ENCODE assay signal across 1 cellular context in genomic region chrX:153381684-153382532, GRCh38.
TF ChIP-seq lines count a peak whose summit lies in the region.

No MANE protein-coding gene starts in this region.

TF ChIP-seq in K562, 482 proteins besides CTCF, POLR2A, EP300 and RAD21 (continued from another document and continues in another):
- no peak for TF ChIP-seq NFIX (CRISPR knock-in tag; IDR thresholded peaks at IDR 0.05; ENCODE audit: low read depth)
- TF ChIP-seq HDAC1 (IDR thresholded peaks at IDR 0.05): peak in 1 of 2 experiments; percentile 62; a peak in 1 of 4 replicates
- TF ChIP-seq CSDE1 (IDR thresholded peaks at IDR 0.05): 0 out of 4 replicates have a peak, but pooled peaks of 1 of the 2 experiments have one; percentile 51
- peak; percentile 75 for TF ChIP-seq STAT5A (IDR thresholded peaks at IDR 0.05; ENCODE audit: borderline replicate concordance, low read length)
- no peak for TF ChIP-seq ZFX (CRISPR knock-in tag; IDR thresholded peaks at IDR 0.05)
- TF ChIP-seq VEZF1 (CRISPR knock-in tag; IDR thresholded peaks at IDR 0.05): peak; percentile 67
- TF ChIP-seq CTBP1 (IDR thresholded peaks at IDR 0.05; ENCODE audit: borderline replicate concordance): peak; percentile 48; the same call in 1 of the 2 replicates
- TF ChIP-seq MAFK (IDR thresholded peaks at IDR 0.05; ENCODE audit: low read length): no peak
- TF ChIP-seq MAFG (tag; conservative IDR thresholded peaks at IDR 0.05): peak; percentile 25; the same call in 1 of the 2 replicates
- 0 out of 2 replicates have a peak, but pooled peaks have one; percentile 27 for TF ChIP-seq RNF2 (IDR thresholded peaks at IDR 0.05)
- TF ChIP-seq BRD9 (IDR thresholded peaks at IDR 0.05; ENCODE audit: low read depth, partially characterized antibody): peak; percentile 38
- TF ChIP-seq ZFP91 (CRISPR knock-in tag; IDR thresholded peaks at IDR 0.05): no peak
- peak; percentile 13; the same call in 1 of the 2 replicates for TF ChIP-seq SMARCE1 (IDR thresholded peaks at IDR 0.05)
- TF ChIP-seq ILK (tag; IDR thresholded peaks at IDR 0.05; ENCODE audit: borderline replicate concordance, low read depth): no peak
- peak in 1 of 2 experiments; percentile 47; a peak in 1 of 4 replicates for TF ChIP-seq NRF1 (conservative IDR thresholded peaks at IDR 0.05 in 1 of 2, IDR thresholded peaks at IDR 0.05 in 1 of 2)
- TF ChIP-seq DACH1 (IDR thresholded peaks at IDR 0.05; ENCODE audit: partially characterized antibody): no peak
- TF ChIP-seq ZNF584 (CRISPR knock-in tag; IDR thresholded peaks at IDR 0.05; ENCODE audit: low read depth): 0 out of 2 replicates have a peak, but pooled peaks have one; percentile 46
- TF ChIP-seq CREM (IDR thresholded peaks at IDR 0.05; ENCODE audit: low read depth): 0 out of 2 replicates have a peak, but pooled peaks have one; percentile 15
- no peak for TF ChIP-seq ARID4B (CRISPR knock-in tag; IDR thresholded peaks at IDR 0.05)
- TF ChIP-seq FOSL1 (tag; conservative IDR thresholded peaks at IDR 0.05): peak; percentile 59; the same call in 1 of the 2 replicates
- peak in 1 of 2 experiments; percentile 22; a peak in 1 of 4 replicates for TF ChIP-seq ZNF639 (CRISPR knock-in tag; conservative IDR thresholded peaks at IDR 0.05 in 1 of 2, IDR thresholded peaks at IDR 0.05 in 1 of 2)
- peak; percentile 37; the same call in 1 of the 2 replicates for TF ChIP-seq RB1 (IDR thresholded peaks at IDR 0.05; ENCODE audit: low read depth)
- 0 out of 2 replicates have a peak, but pooled peaks have one; percentile 16 for TF ChIP-seq SMC3 (conservative IDR thresholded peaks at IDR 0.05; ENCODE audit: insufficient read depth, low read depth, low read length)
- TF ChIP-seq PKNOX1 (IDR thresholded peaks at IDR 0.05): peak; percentile 41
- TF ChIP-seq MAFF (IDR thresholded peaks at IDR 0.05; ENCODE audit: low read length): peak; percentile 4; the same call in 1 of the 2 replicates
- TF ChIP-seq KDM1A (IDR thresholded peaks at IDR 0.05): peak; percentile 71 to 73; a peak in 3 of 4 replicates
- TF ChIP-seq DEAF1 (CRISPR knock-in tag; IDR thresholded peaks at IDR 0.05): peak; percentile 29; the same call in 1 of the 2 replicates
- peak; percentile 30; the same call in 1 of the 2 replicates for TF ChIP-seq ETV5 (CRISPR knock-in tag; IDR thresholded peaks at IDR 0.05; ENCODE audit: low read depth)
- TF ChIP-seq MTA3 (IDR thresholded peaks at IDR 0.05; ENCODE audit: borderline replicate concordance): peak; percentile 79
- peak; percentile 51 to 69; a peak in 3 of 4 replicates for TF ChIP-seq MNT (conservative IDR thresholded peaks at IDR 0.05)
- TF ChIP-seq HDAC2 (IDR thresholded peaks at IDR 0.05): 0 out of 2 replicates have a peak, but pooled peaks have one; percentile 18
- no peak for TF ChIP-seq PURB (CRISPR knock-in tag; IDR thresholded peaks at IDR 0.05; ENCODE audit: low read depth)
- TF ChIP-seq EP400 (IDR thresholded peaks at IDR 0.05): peak; percentile 29; the same call in 1 of the 2 replicates
